Comparison of ENCODE assay signal across 2 cellular contexts in the genomic region with DNA sequence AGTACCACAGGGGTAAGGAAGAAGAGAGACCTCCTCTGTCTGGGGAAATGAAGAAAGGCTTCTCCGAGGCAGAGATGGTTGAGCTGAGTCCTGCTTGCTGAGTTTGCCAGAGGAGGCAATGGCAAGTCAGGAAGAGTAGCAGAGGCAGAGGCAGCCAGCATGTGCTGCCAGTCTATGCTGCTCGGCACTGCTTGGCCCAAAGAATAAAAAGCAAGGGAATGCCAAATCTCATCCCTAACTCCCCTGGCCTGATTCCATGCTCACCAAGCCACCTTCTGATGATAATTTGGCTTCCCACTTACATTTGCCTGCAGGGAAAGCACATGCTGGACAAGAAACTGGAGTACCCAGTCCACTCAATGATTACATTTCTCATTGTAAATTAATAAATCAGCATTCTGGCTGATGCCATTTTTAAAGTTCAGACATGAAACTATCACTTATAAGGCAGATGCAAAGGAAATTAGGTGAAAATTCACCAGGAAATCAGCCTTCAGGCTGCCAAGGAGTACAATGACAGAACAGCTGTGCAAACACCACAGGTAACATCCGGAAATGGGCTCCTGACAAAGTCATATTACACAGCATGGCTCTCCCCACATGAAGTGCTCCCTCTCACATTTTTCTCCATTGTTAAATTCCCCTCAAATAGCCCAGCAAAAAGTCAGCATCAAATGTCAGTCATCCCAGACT.
TF ChIP-seq lines count a peak whose summit lies in the region.

No MANE protein-coding gene starts in this region.

TF ChIP-seq in GM23338, 12 proteins besides CTCF, POLR2A, EP300 and RAD21 (continued from another document):
- TF ChIP-seq, protein P1, sequence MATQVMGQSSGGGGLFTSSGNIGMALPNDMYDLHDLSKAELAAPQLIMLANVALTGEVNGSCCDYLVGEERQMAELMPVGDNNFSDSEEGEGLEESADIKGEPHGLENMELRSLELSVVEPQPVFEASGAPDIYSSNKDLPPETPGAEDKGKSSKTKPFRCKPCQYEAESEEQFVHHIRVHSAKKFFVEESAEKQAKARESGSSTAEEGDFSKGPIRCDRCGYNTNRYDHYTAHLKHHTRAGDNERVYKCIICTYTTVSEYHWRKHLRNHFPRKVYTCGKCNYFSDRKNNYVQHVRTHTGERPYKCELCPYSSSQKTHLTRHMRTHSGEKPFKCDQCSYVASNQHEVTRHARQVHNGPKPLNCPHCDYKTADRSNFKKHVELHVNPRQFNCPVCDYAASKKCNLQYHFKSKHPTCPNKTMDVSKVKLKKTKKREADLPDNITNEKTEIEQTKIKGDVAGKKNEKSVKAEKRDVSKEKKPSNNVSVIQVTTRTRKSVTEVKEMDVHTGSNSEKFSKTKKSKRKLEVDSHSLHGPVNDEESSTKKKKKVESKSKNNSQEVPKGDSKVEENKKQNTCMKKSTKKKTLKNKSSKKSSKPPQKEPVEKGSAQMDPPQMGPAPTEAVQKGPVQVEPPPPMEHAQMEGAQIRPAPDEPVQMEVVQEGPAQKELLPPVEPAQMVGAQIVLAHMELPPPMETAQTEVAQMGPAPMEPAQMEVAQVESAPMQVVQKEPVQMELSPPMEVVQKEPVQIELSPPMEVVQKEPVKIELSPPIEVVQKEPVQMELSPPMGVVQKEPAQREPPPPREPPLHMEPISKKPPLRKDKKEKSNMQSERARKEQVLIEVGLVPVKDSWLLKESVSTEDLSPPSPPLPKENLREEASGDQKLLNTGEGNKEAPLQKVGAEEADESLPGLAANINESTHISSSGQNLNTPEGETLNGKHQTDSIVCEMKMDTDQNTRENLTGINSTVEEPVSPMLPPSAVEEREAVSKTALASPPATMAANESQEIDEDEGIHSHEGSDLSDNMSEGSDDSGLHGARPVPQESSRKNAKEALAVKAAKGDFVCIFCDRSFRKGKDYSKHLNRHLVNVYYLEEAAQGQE (IDR thresholded peaks at IDR 0.05; ENCODE audit: unreplicated experiment) = no peak
- TF ChIP-seq CREB1 (CRISPR knock-in tag; IDR thresholded peaks at IDR 0.05; ENCODE audit: low read depth) (no peak), NANOG (IDR thresholded peaks at IDR 0.05; ENCODE audit: borderline replicate concordance) (no peak), EZH2phosphoT487 (IDR thresholded peaks at IDR 0.05; ENCODE audit: unreplicated experiment) (no peak), STAT1 (IDR thresholded peaks at IDR 0.05; ENCODE audit: unreplicated experiment) (no peak), ZNF331 (CRISPR knock-in tag; IDR thresholded peaks at IDR 0.05; ENCODE audit: low read depth) (no peak)

TF ChIP-seq in WTC11, 78 proteins besides CTCF, POLR2A, EP300 and RAD21 (continued from another document):
- TF ChIP-seq PRDM15 (CRISPR knock-in tag; IDR thresholded peaks at IDR 0.05) (no peak), ELF4 (CRISPR knock-in tag; IDR thresholded peaks at IDR 0.05; ENCODE audit: low read depth) (no peak), ZNF138 (CRISPR knock-in tag; conservative IDR thresholded peaks at IDR 0.05) (no peak), HMGXB4 (CRISPR knock-in tag; IDR thresholded peaks at IDR 0.05) (no peak)
- TF ChIP-seq, protein P2, sequence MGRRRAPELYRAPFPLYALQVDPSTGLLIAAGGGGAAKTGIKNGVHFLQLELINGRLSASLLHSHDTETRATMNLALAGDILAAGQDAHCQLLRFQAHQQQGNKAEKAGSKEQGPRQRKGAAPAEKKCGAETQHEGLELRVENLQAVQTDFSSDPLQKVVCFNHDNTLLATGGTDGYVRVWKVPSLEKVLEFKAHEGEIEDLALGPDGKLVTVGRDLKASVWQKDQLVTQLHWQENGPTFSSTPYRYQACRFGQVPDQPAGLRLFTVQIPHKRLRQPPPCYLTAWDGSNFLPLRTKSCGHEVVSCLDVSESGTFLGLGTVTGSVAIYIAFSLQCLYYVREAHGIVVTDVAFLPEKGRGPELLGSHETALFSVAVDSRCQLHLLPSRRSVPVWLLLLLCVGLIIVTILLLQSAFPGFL (CRISPR knock-in tag; IDR thresholded peaks at IDR 0.05; ENCODE audit: borderline replicate concordance) = no peak
- TF ChIP-seq, protein P3, sequence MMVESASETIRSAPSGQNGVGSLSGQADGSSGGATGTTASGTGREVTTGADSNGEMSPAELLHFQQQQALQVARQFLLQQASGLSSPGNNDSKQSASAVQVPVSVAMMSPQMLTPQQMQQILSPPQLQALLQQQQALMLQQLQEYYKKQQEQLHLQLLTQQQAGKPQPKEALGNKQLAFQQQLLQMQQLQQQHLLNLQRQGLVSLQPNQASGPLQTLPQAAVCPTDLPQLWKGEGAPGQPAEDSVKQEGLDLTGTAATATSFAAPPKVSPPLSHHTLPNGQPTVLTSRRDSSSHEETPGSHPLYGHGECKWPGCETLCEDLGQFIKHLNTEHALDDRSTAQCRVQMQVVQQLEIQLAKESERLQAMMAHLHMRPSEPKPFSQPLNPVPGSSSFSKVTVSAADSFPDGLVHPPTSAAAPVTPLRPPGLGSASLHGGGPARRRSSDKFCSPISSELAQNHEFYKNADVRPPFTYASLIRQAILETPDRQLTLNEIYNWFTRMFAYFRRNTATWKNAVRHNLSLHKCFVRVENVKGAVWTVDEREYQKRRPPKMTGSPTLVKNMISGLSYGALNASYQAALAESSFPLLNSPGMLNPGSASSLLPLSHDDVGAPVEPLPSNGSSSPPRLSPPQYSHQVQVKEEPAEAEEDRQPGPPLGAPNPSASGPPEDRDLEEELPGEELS (CRISPR knock-in tag; IDR thresholded peaks at IDR 0.05) = no peak
